Comparison of ENCODE assay signal across 2 cellular contexts in genomic region chr10:88853155-88853554, GRCh38.
A peak's percentile ranks its signal among the peaks of the same experiment; 100 is the strongest.
TF ChIP-seq lines count a peak whose summit lies in the region.

No MANE protein-coding gene starts in this region.

TF ChIP-seq in liver, 16 proteins besides CTCF, POLR2A, EP300 and RAD21:
- TF ChIP-seq TAF1 (conservative IDR thresholded peaks at IDR 0.05): no peak
- TF ChIP-seq SP1 (IDR thresholded peaks at IDR 0.05): no peak
- TF ChIP-seq RXRA (IDR thresholded peaks at IDR 0.05): peak; percentile 60 to 69
- peak; percentile 13 to 41 for TF ChIP-seq HNF4A (conservative IDR thresholded peaks at IDR 0.05)
- TF ChIP-seq JUND (IDR thresholded peaks at IDR 0.05): peak in 1 of 2 donors; percentile 40

TF ChIP-seq in HepG2, 621 proteins besides CTCF, POLR2A, EP300 and RAD21:
- TF ChIP-seq NCOA5 (CRISPR knock-in tag; IDR thresholded peaks at IDR 0.05): no peak
- TF ChIP-seq ATF7 (IDR thresholded peaks at IDR 0.05): no peak
- no peak for TF ChIP-seq ATF7 (CRISPR knock-in tag; IDR thresholded peaks at IDR 0.05)
- TF ChIP-seq MBNL3 (CRISPR knock-in tag; conservative IDR thresholded peaks at IDR 0.05): no peak
- no peak for TF ChIP-seq ZNF282 (IDR thresholded peaks at IDR 0.05; ENCODE audit: partially characterized antibody)
- TF ChIP-seq ZNF788 (CRISPR knock-in tag; IDR thresholded peaks at IDR 0.05; ENCODE audit: borderline replicate concordance): no peak
- TF ChIP-seq POGZ (CRISPR knock-in tag; IDR thresholded peaks at IDR 0.05): no peak
- TF ChIP-seq ZFP1 (CRISPR knock-in tag; IDR thresholded peaks at IDR 0.05): no peak
- no peak for TF ChIP-seq SMAD1 (CRISPR knock-in tag; IDR thresholded peaks at IDR 0.05; ENCODE audit: borderline replicate concordance, low read depth)
- no peak for TF ChIP-seq KAT2B (IDR thresholded peaks at IDR 0.05; ENCODE audit: borderline replicate concordance, low read depth, low read length)
- TF ChIP-seq STAG1 (CRISPR knock-in tag; IDR thresholded peaks at IDR 0.05): no peak
TF ChIP-seq in HepG2: peak in this region for 0.
